In genomic region chr17:3802461-3803307, GRCh38 we compare ENCODE assay signal across 10 cellular contexts.
DNase-seq lines count a peak whose midpoint lies in the region.
"Had no signal": no experiment of that assay in that cellular context is flagged by ENCODE, and none has a peak within 500 bp of the region (broad histone marks: within the 10 kb centered on the region; RNA-seq: fewer than 3 reads in every experiment).

No MANE protein-coding gene starts in this region.

- no peaks in the 10 kb centered on the region for H3K9me3 ChIP-seq in stomach smooth muscle (ENCODE audit: control insufficient read depth in 2 of 2, low read length in 2 of 2)

- peak overlapping the region in 1 of 2 donors; percentile 2 for H3K9ac ChIP-seq in stomach smooth muscle (ENCODE audit: low read length in 2 of 2)

- peaks cover 5 to 14% of the 10 kb centered on the region in 2 donors for H3K36me3 ChIP-seq in stomach smooth muscle (ENCODE audit: control insufficient read depth in 2 of 2, insufficient read depth in 2 of 2, low read length in 2 of 2)

- peaks cover 7% of the 10 kb centered on the region for H3K4me1 ChIP-seq in stomach smooth muscle (ENCODE audit: control insufficient read depth, insufficient read depth, low read length)

- H3K27me3 ChIP-seq in stomach smooth muscle (ENCODE audit: control insufficient read depth in 1 of 2, insufficient read depth in 2 of 2, low read length in 2 of 2): no peaks in the 10 kb centered on the region

- DNase-seq in HK-2 (ENCODE audit: unreplicated experiment) (peak; percentile 87), astrocyte of the hippocampus (ENCODE audit: low read depth, low spot score) (peak; percentile 84), left kidney (ENCODE audit: low read depth, low spot score) (peak; percentile 87), caudate nucleus (lab: John Stamatoyannopoulos, UW) (no peak), pons (ENCODE audit: low spot score) (no peak), SW 1271 (lab: John Stamatoyannopoulos, UW) (no peak)
- DNase-seq: activated CD4-positive, alpha-beta T cell treated with anti-CD3 and anti-CD28 coated beads, Interleukin-2, amount 50 U/mL, for 48 hours; NCI-H510A treated with DMSO at 0.1 percent for 48 hours had no signal

- no peak overlapping the region for H3K4me3 ChIP-seq in stomach smooth muscle (ENCODE audit: low read length in 2 of 2)
- H3K4me3 ChIP-seq: skin epidermis had no signal

- H3K27ac ChIP-seq in stomach smooth muscle (ENCODE audit: low read length) (peak overlapping the region; percentile 62), caudate nucleus (ENCODE audit: low read depth, low read length) (no peak overlapping the region)

Comparison
In these comparisons a context has a peak if more than half of its experiments do, and no peak if none do; other contexts are left out.
1. DNase-seq: peak in HK-2 (single experiment), astrocyte of the hippocampus (single experiment) and left kidney (single experiment); none in caudate nucleus (0 of 61), pons (single experiment) and SW 1271 (0 of 2).